Comparison of ENCODE assay signal across 14 cellular contexts in genomic region chr11:959608-960007, GRCh38.
"Had no signal": no experiment of that assay in that cellular context is flagged by ENCODE, and none has a peak within 500 bp of the region (broad histone marks: within the 10 kb centered on the region; RNA-seq: fewer than 3 reads in every experiment).

No MANE protein-coding gene starts in this region.

- ATAC-seq: activated CD8-positive, alpha-beta T cell treated with anti-CD3 and anti-CD28 coated beads for 36 hours; natural killer cell; SK-N-SH treated with all-trans-retinoic acid at 6 μM for 48 hours; T-cell had no signal

- H3K9me3 ChIP-seq: tibial artery had no signal

- H3K27ac ChIP-seq: tibial artery had no signal

- DNase-seq: activated CD4-positive, alpha-beta T cell treated with anti-CD3 and anti-CD28 coated beads, Interleukin-2, amount 10 ng/mL, durations not matched to agents 24 days and 14 days; activated CD8-positive, alpha-beta T cell treated with anti-CD3 and anti-CD28 coated beads for 36 hours; activated gamma-delta T cell treated with Interleukin-2 at 50 U/mL for 16 hours; activated T-cell treated with anti-CD3 and anti-CD28 coated beads, Interleukin-2, amount 50 U/mL, for 48 hours; dermis blood vessel endothelial cell; foreskin fibroblast; hippocampal formation; natural killer cell; retina; stimulated activated CD8-positive, alpha-beta memory T cell treated with anti-CD3 and anti-CD28 coated beads, Interleukin-4, amount 100 ng/mL, for 48 hours; stimulated activated naive CD4-positive, alpha-beta T cell; T-cell; tibial artery had no signal

- H3K27me3 ChIP-seq: tibial artery had no signal

- H3K4me3 ChIP-seq: tibial artery had no signal
